In the genomic region with DNA sequence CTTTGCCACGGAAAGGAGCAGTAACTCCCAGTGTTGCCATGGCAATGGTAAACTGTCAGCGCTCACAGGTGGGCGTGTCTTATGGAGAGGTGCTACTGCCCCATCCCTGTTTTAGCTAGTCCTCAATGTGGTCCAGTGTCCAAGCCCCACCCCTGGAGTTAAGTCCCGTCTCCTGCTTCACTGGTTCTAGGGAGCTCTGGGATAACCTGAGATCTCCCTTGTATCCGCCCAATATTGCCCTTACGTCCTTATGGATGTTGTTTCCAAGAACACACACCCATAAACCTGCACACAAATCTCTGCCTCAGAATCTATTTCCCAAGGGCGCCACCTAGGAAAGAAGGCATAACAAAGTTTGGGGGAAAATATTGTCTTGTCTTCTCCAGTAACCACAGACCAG, we compare ENCODE assay signal across 10 cellular contexts.
DNase-seq lines count a peak whose midpoint lies in the region; ATAC-seq, FAIRE-seq and TF ChIP-seq lines count a peak whose summit lies in the region.
"Had no signal": no experiment of that assay in that cellular context is flagged by ENCODE, and none has a peak within 500 bp of the region (broad histone marks: within the 10 kb centered on the region; RNA-seq: fewer than 3 reads in every experiment).

No MANE protein-coding gene starts in this region.

- FAIRE-seq in GM12878 (lab: Jason Lieb, UNC), result no peak

- peaks cover 23% of the 10 kb centered on the region for H3K4me1 ChIP-seq in GM12878 (ENCODE audit: control insufficient read depth, insufficient read depth, low read length)

- H3K27me3 Mint-ChIP-seq in activated naive CD4-positive, alpha-beta T cell treated with anti-CD3 and anti-CD28 coated beads, Interleukin-2, amount 50 U/mL, for 24 hours, result no peaks in the 10 kb centered on the region
- no peaks in the 10 kb centered on the region for H3K27me3 Mint-ChIP-seq in stimulated activated naive B cell treated with anti-CD40 and anti-IgM and Interleukin-4, amounts not matched to agents 10 μg/mL and 1 μg/mL and 100 μg/mL, for 72 hours

- peak; percentile 44 for TF ChIP-seq RAD21 in Ishikawa (IDR thresholded peaks at IDR 0.05; ENCODE audit: low read depth)
- TF ChIP-seq RAD21 in GM12878 (IDR thresholded peaks at IDR 0.05; ENCODE audit: insufficient read depth, low read depth, low read length), result 0 out of 2 replicates have a peak, but pooled peaks have one; percentile 7

- H3K4me3 ChIP-seq in GM12878, result no peak overlapping the region
- H3K4me3 ChIP-seq: coronary artery had no signal

- no peaks in the 10 kb centered on the region for H3K27me3 ChIP-seq in GM12878 (replicated peaks in 1 of 2; ENCODE audit: control insufficient read depth in 2 of 2, insufficient read depth in 2 of 2, low read length in 1 of 2)

- ATAC-seq in GM12878, result no peak
- no peak for ATAC-seq in stimulated activated naive B cell treated with anti-CD40 and anti-IgM and Interleukin-4, amounts not matched to agents 10 μg/mL and 1 μg/mL and 100 μg/mL, for 72 hours (replicated peaks)

- H3K27ac ChIP-seq in GM12878 (ENCODE audit: control insufficient read depth, insufficient read depth), result peak overlapping the region; percentile 51
- H3K27ac ChIP-seq: coronary artery had no signal

- no peaks in the 10 kb centered on the region for H3K36me3 Mint-ChIP-seq in activated naive CD4-positive, alpha-beta T cell treated with anti-CD3 and anti-CD28 coated beads, Interleukin-2, amount 50 U/mL, for 24 hours
- H3K36me3 Mint-ChIP-seq in stimulated activated naive B cell treated with anti-CD40 and anti-IgM and Interleukin-4, amounts not matched to agents 10 μg/mL and 1 μg/mL and 100 μg/mL, for 72 hours, result peaks cover 2 to 4% of the 10 kb centered on the region in 2 donors

- H3K9ac ChIP-seq in GM12878 (ENCODE audit: control insufficient read depth, insufficient read depth, low read length), result 0 out of 2 replicates have a peak overlapping the region, but pooled peaks have one; percentile 19

- no peaks in the 10 kb centered on the region for H3K9me3 Mint-ChIP-seq in activated naive CD4-positive, alpha-beta T cell treated with anti-CD3 and anti-CD28 coated beads, Interleukin-2, amount 50 U/mL, for 24 hours
- peaks cover 4 to 7% of the 10 kb centered on the region in 2 donors for H3K9me3 Mint-ChIP-seq in stimulated activated naive B cell treated with anti-CD40 and anti-IgM and Interleukin-4, amounts not matched to agents 10 μg/mL and 1 μg/mL and 100 μg/mL, for 72 hours

- TF ChIP-seq CTCF in GM12878 (IDR thresholded peaks at IDR 0.05 in 2 of 3, conservative IDR thresholded peaks at IDR 0.05 in 1 of 3; ENCODE audit: control insufficient read depth in 2 of 3, extremely low read depth in 1 of 3, insufficient read depth in 1 of 3, low read depth in 3 of 3, low read length in 3 of 3), result peak in 1 of 3 experiments; percentile 18; a peak in 1 of 6 replicates

- SMC1A ChIA-PET in GM12878 (lab: Charles Lee; ENCODE audit: uncharacterized antibody, unreplicated experiment), result interaction anchor here (0.9 to 1.6 kb wide), 5 partner anchors 10 to 312 kb away, joined by 3 to 7 read pairs (median 4); partner anchors contain the start of gene MAP1LC3B2

- TF ChIP-seq EP300 in Ishikawa (IDR thresholded peaks at IDR 0.05; ENCODE audit: borderline replicate concordance), result no peak
- TF ChIP-seq EP300 in GM12878 (IDR thresholded peaks at IDR 0.05; ENCODE audit: borderline replicate concordance in 1 of 2, control insufficient read depth in 1 of 2, low read depth in 2 of 2, low read length in 2 of 2), result no peak

- no peaks in the 10 kb centered on the region for H3K79me2 ChIP-seq in GM12878 (ENCODE audit: control insufficient read depth, insufficient read depth, low read length)

- peak overlapping the region; percentile 58 for H3K4me3 Mint-ChIP-seq in activated naive CD4-positive, alpha-beta T cell treated with anti-CD3 and anti-CD28 coated beads, Interleukin-2, amount 50 U/mL, for 24 hours
- H3K4me3 Mint-ChIP-seq in stimulated activated naive B cell treated with anti-CD40 and anti-IgM and Interleukin-4, amounts not matched to agents 10 μg/mL and 1 μg/mL and 100 μg/mL, for 72 hours, result peak overlapping the region in 1 of 2 donors; percentile 85

- RAD21 ChIA-PET in GM12878 (lab: Charles Lee; ENCODE audit: unreplicated experiment), result interaction anchor here (0.8 to 1.6 kb wide), 3 partner anchors 16 to 134 kb away, joined by 3 to 7 read pairs (median 3); no protein-coding TSS in a partner anchor

- no peak overlapping the region for H2AFZ ChIP-seq in GM12878 (ENCODE audit: control insufficient read depth, low read depth, low read length)

- intact Hi-C loops in GM12878 (cut with micrococcal nuclease; ENCODE audit: unreplicated experiment), result loop anchor here (1.0 kb wide), 1 partner anchor 334 kb away; no protein-coding TSS in a partner anchor

- WGBS in GM12878 (ENCODE audit: insufficient coverage, insufficient replicate concordance, low lambda C conversion rate, missing lambda C conversion rate), result 27% methylated on average over 7 of the region's 7 CpGs

- no peaks in the 10 kb centered on the region for H4K20me1 ChIP-seq in GM12878 (ENCODE audit: control insufficient read depth, insufficient read depth)

- no peaks in the 10 kb centered on the region for H3K36me3 ChIP-seq in GM12878 (ENCODE audit: control insufficient read depth in 2 of 2, insufficient read depth in 2 of 2, low read length in 1 of 2)

- POLR2A ChIA-PET in GM12878 (lab: Charles Lee), result interaction anchor here (0.7 kb wide), 1 partner anchor 115 kb away, joined by 4 read pairs; the partner anchor contains the start of gene MAP1LC3B2

- TF ChIP-seq POLR2A in GM12878 (IDR thresholded peaks at IDR 0.05; ENCODE audit: low read depth, low read length), result no peak

- in situ Hi-C loops in GM12878 (cut with MboI), result no loop called here

- H3K27ac Mint-ChIP-seq in activated naive CD4-positive, alpha-beta T cell treated with anti-CD3 and anti-CD28 coated beads, Interleukin-2, amount 50 U/mL, for 24 hours, result no peak overlapping the region
- H3K27ac Mint-ChIP-seq in stimulated activated naive B cell treated with anti-CD40 and anti-IgM and Interleukin-4, amounts not matched to agents 10 μg/mL and 1 μg/mL and 100 μg/mL, for 72 hours, result peak overlapping the region; percentile 91

- no peak for DNase-seq in activated naive CD4-positive, alpha-beta T cell (lab: John Stamatoyannopoulos, UW)
- no peak for DNase-seq in GM12878 (ENCODE audit: low read depth, low spot score)
- DNase-seq in stimulated activated naive B cell treated with anti-CD40 and anti-IgM and Interleukin-4, amounts not matched to agents 10 μg/mL and 1 μg/mL and 100 μg/mL, for 72 hours, result no peak
- DNase-seq in NCI-H1105 (lab: John Stamatoyannopoulos, UW), result no peak
- DNase-seq in effector CD8-positive, alpha-beta T cell (lab: John Stamatoyannopoulos, UW), result no peak
- no peak for DNase-seq in anterior cingulate cortex (lab: John Stamatoyannopoulos, UW)
- DNase-seq: NCI-H524 treated with DMSO at 0.1 percent for 48 hours had no signal

- CTCF ChIA-PET in GM12878 (lab: Yijun Ruan, JAX), result interaction anchor here (0.9 to 1.5 kb wide), 6 partner anchors 9 to 1447 kb away, joined by 3 to 4 read pairs (median 3); no protein-coding TSS in a partner anchor

- no peaks in the 10 kb centered on the region for H3K9me3 ChIP-seq in GM12878 (replicated peaks; ENCODE audit: control insufficient read depth, insufficient read depth, low read length)

- peak overlapping the region; percentile 91 for H3K4me2 ChIP-seq in GM12878 (ENCODE audit: control insufficient read depth, insufficient read depth)

- BruUV-seq in GM12878 (replicated peaks; lab: Mats Ljungman, UMichigan), result no TSS peak

- peaks cover 37% of the 10 kb centered on the region for H3K4me1 Mint-ChIP-seq in activated naive CD4-positive, alpha-beta T cell treated with anti-CD3 and anti-CD28 coated beads, Interleukin-2, amount 50 U/mL, for 24 hours
- H3K4me1 Mint-ChIP-seq in stimulated activated naive B cell treated with anti-CD40 and anti-IgM and Interleukin-4, amounts not matched to agents 10 μg/mL and 1 μg/mL and 100 μg/mL, for 72 hours, result peaks cover 59 to 79% of the 10 kb centered on the region in 2 donors

TF ChIP-seq in GM12878, 131 proteins besides CTCF, POLR2A, EP300 and RAD21:
- TF ChIP-seq FOS (IDR thresholded peaks at IDR 0.05; ENCODE audit: borderline replicate concordance, extremely low read depth, insufficient read length) (no peak), MTA3 (IDR thresholded peaks at IDR 0.05; ENCODE audit: borderline replicate concordance, low read length) (0 out of 2 replicates have a peak, but pooled peaks have one; percentile 9)
